In the genomic region with DNA sequence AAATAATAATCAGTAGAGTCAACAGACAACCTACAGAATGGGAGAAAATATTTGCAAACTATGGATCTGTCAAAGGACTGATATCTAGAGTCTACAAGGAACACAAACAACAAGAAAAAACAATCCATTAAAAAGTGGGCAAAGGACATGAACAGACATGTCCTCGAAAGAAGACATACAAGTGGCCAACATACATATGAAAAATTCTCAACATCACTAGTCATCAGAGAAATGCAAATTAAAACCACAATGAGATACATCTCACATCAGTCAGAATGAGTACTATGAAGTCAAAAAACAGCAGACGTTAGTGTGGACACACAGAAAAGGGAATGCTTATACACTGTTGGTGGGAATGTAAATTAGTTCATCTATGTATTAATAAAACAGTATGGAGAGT, we compare ENCODE assay signal across 2 cellular contexts.
TF ChIP-seq lines count a peak whose summit lies in the region.

No MANE protein-coding gene starts in this region.

TF ChIP-seq in IMR-90, 13 proteins besides CTCF, POLR2A, EP300 and RAD21:
- TF ChIP-seq CHD1 (IDR thresholded peaks at IDR 0.05; ENCODE audit: low read depth, low read length) = no peak
- TF ChIP-seq SMC3 (IDR thresholded peaks at IDR 0.05; ENCODE audit: low read depth, low read length) = no peak
- TF ChIP-seq, protein P1, sequence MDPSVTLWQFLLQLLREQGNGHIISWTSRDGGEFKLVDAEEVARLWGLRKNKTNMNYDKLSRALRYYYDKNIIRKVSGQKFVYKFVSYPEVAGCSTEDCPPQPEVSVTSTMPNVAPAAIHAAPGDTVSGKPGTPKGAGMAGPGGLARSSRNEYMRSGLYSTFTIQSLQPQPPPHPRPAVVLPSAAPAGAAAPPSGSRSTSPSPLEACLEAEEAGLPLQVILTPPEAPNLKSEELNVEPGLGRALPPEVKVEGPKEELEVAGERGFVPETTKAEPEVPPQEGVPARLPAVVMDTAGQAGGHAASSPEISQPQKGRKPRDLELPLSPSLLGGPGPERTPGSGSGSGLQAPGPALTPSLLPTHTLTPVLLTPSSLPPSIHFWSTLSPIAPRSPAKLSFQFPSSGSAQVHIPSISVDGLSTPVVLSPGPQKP (IDR thresholded peaks at IDR 0.05; ENCODE audit: borderline replicate concordance, low read depth, low read length) = no peak

TF ChIP-seq in K562, 482 proteins besides CTCF, POLR2A, EP300 and RAD21:
- TF ChIP-seq ELF4 (CRISPR knock-in tag; IDR thresholded peaks at IDR 0.05) (no peak), DACH1 (IDR thresholded peaks at IDR 0.05; ENCODE audit: partially characterized antibody) (no peak), SMAD3 (CRISPR knock-in tag; conservative IDR thresholded peaks at IDR 0.05) (no peak), IRF1 (CRISPR knock-in tag; IDR thresholded peaks at IDR 0.05; ENCODE audit: borderline replicate concordance) (no peak)
